ENCODE assay signal across 27 cellular contexts in genomic region chr2:68690851-68691250, GRCh38. TPM values are rescaled to one million over a fixed set of nuclear protein-coding genes. Genes with fewer than 3 reads are reported as not detected.
A peak's percentile ranks its signal among the peaks of the same experiment; 100 is the strongest.
DNase-seq lines count a peak whose midpoint lies in the region; ATAC-seq and TF ChIP-seq lines count a peak whose summit lies in the region.
"Had no signal": no experiment of that assay in that cellular context is flagged by ENCODE, and none has a peak within 500 bp of the region (broad histone marks: within the 10 kb centered on the region; RNA-seq: fewer than 3 reads in every experiment).

No MANE protein-coding gene starts in this region.

- no peaks in the 10 kb centered on the region for H3K9me3 Mint-ChIP-seq in activated CD4-positive, alpha-beta T cell treated with anti-CD3 and anti-CD28 coated beads, Interleukin-2, amount 10 ng/mL, durations not matched to agents 24 days and 14 days
- peaks cover 0 to 2% (median 0%) of the 10 kb centered on the region in 3 donors for H3K9me3 Mint-ChIP-seq in IgD-negative memory B cell
- no peaks in the 10 kb centered on the region for H3K9me3 Mint-ChIP-seq in activated T-helper 2 cell treated with anti-CD3 and anti-CD28 coated beads, Interferon-gamma antibody, Interleukin-2, Interleukin-4, amounts not matched to agents 10 μg/mL and 5 μg/mL and 100 μg/mL, durations not matched to agents 14 hours and 24 hours and 36 hours
- H3K9me3 Mint-ChIP-seq in activated T-cell treated with anti-CD3 and anti-CD28 coated beads, Interleukin-2, amount 50 U/mL, for 4 hours = no peaks in the 10 kb centered on the region
- H3K9me3 Mint-ChIP-seq: activated naive CD4-positive, alpha-beta T cell treated with anti-CD3 and anti-CD28 coated beads, Interleukin-2, amount 50 U/mL, for 24 hours; CD8-positive, alpha-beta T cell; naive thymus-derived CD8-positive, alpha-beta T cell had no signal

- peaks cover 8% of the 10 kb centered on the region for H3K27me3 Mint-ChIP-seq in activated CD4-positive, alpha-beta T cell treated with anti-CD3 and anti-CD28 coated beads, Interleukin-2, amount 10 ng/mL, durations not matched to agents 24 days and 14 days
- peaks cover 1% of the 10 kb centered on the region for H3K27me3 Mint-ChIP-seq in IgD-negative memory B cell
- H3K27me3 Mint-ChIP-seq in activated T-helper 2 cell treated with anti-CD3 and anti-CD28 coated beads, Interferon-gamma antibody, Interleukin-2, Interleukin-4, amounts not matched to agents 10 μg/mL and 5 μg/mL and 100 μg/mL, durations not matched to agents 14 hours and 24 hours and 36 hours (ENCODE audit: low read depth) = peaks cover 17% of the 10 kb centered on the region
- peaks cover 10% of the 10 kb centered on the region for H3K27me3 Mint-ChIP-seq in activated T-cell treated with anti-CD3 and anti-CD28 coated beads, Interleukin-2, amount 50 U/mL, for 4 hours (ENCODE audit: low read depth)

- H3K36me3 ChIP-seq in spleen = no peaks in the 10 kb centered on the region
- H3K36me3 ChIP-seq: lower lobe of right lung, upper lobe of right lung had no signal

- H3K9me3 ChIP-seq in spleen = no peaks in the 10 kb centered on the region
- H3K9me3 ChIP-seq: lower lobe of right lung, upper lobe of right lung had no signal

- peaks cover 3 to 48% (median 30%) of the 10 kb centered on the region in 6 donors for H3K4me1 ChIP-seq in spleen

- H3K27ac Mint-ChIP-seq in activated CD4-positive, alpha-beta T cell treated with anti-CD3 and anti-CD28 coated beads, Interleukin-2, amount 10 ng/mL, durations not matched to agents 24 days and 14 days = peak overlapping the region; percentile 8
- peak overlapping the region in 2 of 3 donors; percentile 29 to 86 for H3K27ac Mint-ChIP-seq in IgD-negative memory B cell
- H3K27ac Mint-ChIP-seq in activated T-helper 2 cell treated with anti-CD3 and anti-CD28 coated beads, Interferon-gamma antibody, Interleukin-2, Interleukin-4, amounts not matched to agents 10 μg/mL and 5 μg/mL and 100 μg/mL, durations not matched to agents 14 hours and 24 hours and 36 hours = peak overlapping the region; percentile 67
- H3K27ac Mint-ChIP-seq: CD8-positive, alpha-beta T cell had no signal

- WGBS in spleen, 5 donors = 78 to 95% (median 86%) methylated on average over 3 of the region's 3 CpGs

- H3K4me1 Mint-ChIP-seq in activated CD4-positive, alpha-beta T cell treated with anti-CD3 and anti-CD28 coated beads, Interleukin-2, amount 10 ng/mL, durations not matched to agents 24 days and 14 days = peaks cover 20% of the 10 kb centered on the region
- peaks cover 27 to 34% (median 29%) of the 10 kb centered on the region in 3 donors for H3K4me1 Mint-ChIP-seq in IgD-negative memory B cell
- H3K4me1 Mint-ChIP-seq in activated T-helper 2 cell treated with anti-CD3 and anti-CD28 coated beads, Interferon-gamma antibody, Interleukin-2, Interleukin-4, amounts not matched to agents 10 μg/mL and 5 μg/mL and 100 μg/mL, durations not matched to agents 14 hours and 24 hours and 36 hours (ENCODE audit: low read depth) = peaks cover 20% of the 10 kb centered on the region
- peaks cover 14% of the 10 kb centered on the region for H3K4me1 Mint-ChIP-seq in activated T-cell treated with anti-CD3 and anti-CD28 coated beads, Interleukin-2, amount 50 U/mL, for 4 hours (ENCODE audit: low read depth)

- TF ChIP-seq CTCF in spleen (IDR thresholded peaks at IDR 0.05 in 8 of 11, conservative IDR thresholded peaks at IDR 0.05 in 3 of 11) = no peak

- H3K27ac ChIP-seq in spleen = peak overlapping the region in 7 of 8 donors; percentile 29 to 84 (median 78)
- H3K27ac ChIP-seq: hepatocyte had no signal

- no peak overlapping the region for H3K4me3 Mint-ChIP-seq in activated CD4-positive, alpha-beta T cell treated with anti-CD3 and anti-CD28 coated beads, Interleukin-2, amount 10 ng/mL, durations not matched to agents 24 days and 14 days
- peak overlapping the region in 2 of 4 donors; percentile 44 to 85 for H3K4me3 Mint-ChIP-seq in IgD-negative memory B cell
- no peak overlapping the region for H3K4me3 Mint-ChIP-seq in activated T-helper 2 cell treated with anti-CD3 and anti-CD28 coated beads, Interferon-gamma antibody, Interleukin-2, Interleukin-4, amounts not matched to agents 10 μg/mL and 5 μg/mL and 100 μg/mL, durations not matched to agents 14 hours and 24 hours and 36 hours (ENCODE audit: low read depth)
- H3K4me3 Mint-ChIP-seq in activated T-cell treated with anti-CD3 and anti-CD28 coated beads, Interleukin-2, amount 50 U/mL, for 4 hours = no peak overlapping the region
- H3K4me3 Mint-ChIP-seq: activated CD4-positive, alpha-beta memory T cell treated with anti-CD3 and anti-CD28 coated beads, Interleukin-2, amount 10 ng/mL, durations not matched to agents 7 days and 5 days; activated naive CD4-positive, alpha-beta T cell treated with anti-CD3 and anti-CD28 coated beads, Interleukin-2, amount 50 U/mL, for 24 hours; CD8-positive, alpha-beta T cell; naive thymus-derived CD8-positive, alpha-beta T cell had no signal

- no peak overlapping the region for H3K4me3 ChIP-seq in spleen
- H3K4me3 ChIP-seq: hepatocyte, lower lobe of right lung, upper lobe of right lung had no signal

- no peaks in the 10 kb centered on the region for H3K36me3 Mint-ChIP-seq in activated CD4-positive, alpha-beta T cell treated with anti-CD3 and anti-CD28 coated beads, Interleukin-2, amount 10 ng/mL, durations not matched to agents 24 days and 14 days (ENCODE audit: low read depth)
- no peaks in the 10 kb centered on the region for H3K36me3 Mint-ChIP-seq in IgD-negative memory B cell
- no peaks in the 10 kb centered on the region for H3K36me3 Mint-ChIP-seq in activated T-helper 2 cell treated with anti-CD3 and anti-CD28 coated beads, Interferon-gamma antibody, Interleukin-2, Interleukin-4, amounts not matched to agents 10 μg/mL and 5 μg/mL and 100 μg/mL, durations not matched to agents 14 hours and 24 hours and 36 hours (ENCODE audit: low read depth)
- no peaks in the 10 kb centered on the region for H3K36me3 Mint-ChIP-seq in activated T-cell treated with anti-CD3 and anti-CD28 coated beads, Interleukin-2, amount 50 U/mL, for 4 hours (ENCODE audit: insufficient read depth)
- H3K36me3 Mint-ChIP-seq: activated naive CD4-positive, alpha-beta T cell treated with anti-CD3 and anti-CD28 coated beads, Interleukin-2, amount 50 U/mL, for 24 hours; CD8-positive, alpha-beta T cell had no signal

- no peak for ATAC-seq in Right ventricle myocardium inferior
- no peak for ATAC-seq in activated T-cell treated with anti-CD3 and anti-CD28 coated beads, Interleukin-2, amount 50 U/mL, for 4 hours
- ATAC-seq: CD8-positive, alpha-beta T cell had no signal

- no peaks in the 10 kb centered on the region for H3K27me3 ChIP-seq in spleen (replicated peaks in 1 of 7)
- H3K27me3 ChIP-seq: hepatocyte, upper lobe of right lung had no signal

- no peak for TF ChIP-seq POLR2A in spleen (IDR thresholded peaks at IDR 0.05)

- intact Hi-C loops in activated CD4-positive, alpha-beta T cell treated with anti-CD3 and anti-CD28 coated beads, Interleukin-2, amount 10 ng/mL, durations not matched to agents 24 days and 14 days (cut with micrococcal nuclease) = loop anchor here (1.0 kb wide), 1 partner anchor 38 kb away; no protein-coding TSS in a partner anchor
- intact Hi-C loops in activated T-helper 2 cell treated with anti-CD3 and anti-CD28 coated beads, Interferon-gamma antibody, Interleukin-2, Interleukin-4, amounts not matched to agents 10 μg/mL and 5 μg/mL and 100 μg/mL, durations not matched to agents 14 hours and 24 hours and 36 hours (cut with micrococcal nuclease) = loop anchor here (1.0 to 2.0 kb wide), 3 partner anchors 26 to 170 kb away; no protein-coding TSS in a partner anchor
- intact Hi-C loops in spleen (cut with DNase I; ENCODE audit: low total_unique reads) (no loop called here), Right ventricle myocardium inferior (cut with DNase I) (no loop called here)

- DNase-seq in activated CD4-positive, alpha-beta T cell treated with anti-CD3 and anti-CD28 coated beads, Interleukin-2, amount 10 ng/mL, durations not matched to agents 24 days and 14 days = no peak
- no peak for DNase-seq in activated CD4-positive, alpha-beta T cell treated with anti-CD3 and anti-CD28 coated beads for 48 hours
- no peak for DNase-seq in activated T-helper 2 cell treated with anti-CD3 and anti-CD28 coated beads, Interferon-gamma antibody, Interleukin-2, Interleukin-4, amounts not matched to agents 10 μg/mL and 5 μg/mL and 100 μg/mL, durations not matched to agents 14 hours and 24 hours and 36 hours (ENCODE audit: low spot score)
- DNase-seq in spleen (no peak), Right ventricle myocardium inferior (ENCODE audit: missing footprints) (no peak), DMS 273 (lab: John Stamatoyannopoulos, UW; ENCODE audit: unreplicated experiment) (no peak)
- DNase-seq in activated T-cell treated with anti-CD3 and anti-CD28 coated beads, Interleukin-2, amount 50 U/mL, for 4 hours = no peak
- DNase-seq: activated CD4-positive, alpha-beta memory T cell treated with anti-CD3 and anti-CD28 coated beads, Interleukin-2, amount 10 ng/mL, durations not matched to agents 7 days and 5 days; activated CD4-positive, CD25-positive, alpha-beta regulatory T cell treated with anti-CD3 and anti-CD28 coated beads, Interleukin-2, amount 50 U/mL, for 72 hours; CD8-positive, alpha-beta T cell; EL; H7; lower lobe of right lung; naive thymus-derived CD8-positive, alpha-beta T cell; NCI-H1436 treated with DMSO at 0.1 percent for 48 hours; NCI-H2107; NCI-H345; NCI-H69; RPMI8226; stimulated activated CD4-positive, alpha-beta T cell treated with anti-CD3 and anti-CD28 coated beads, Interleukin-4, amount 100 ng/mL, for 4 hours; upper lobe of right lung had no signal

RNA-seq across cellular contexts. Expression of gene ARHGAP25, which starts 43.8 kb away (rescaled TPM):
- 37.8 and 42.2 TPM in 2 replicates for total RNA-seq in activated CD4-positive, alpha-beta T cell treated with anti-CD3 and anti-CD28 coated beads, Interleukin-2, amount 10 ng/mL, durations not matched to agents 24 days and 14 days
- 217 TPM for polyA plus RNA-seq in IgD-negative memory B cell
- total RNA-seq in activated T-helper 2 cell treated with anti-CD3 and anti-CD28 coated beads, Interferon-gamma antibody, Interleukin-2, Interleukin-4, amounts not matched to agents 10 μg/mL and 5 μg/mL and 100 μg/mL, durations not matched to agents 14 hours and 24 hours and 36 hours = 39.9 and 41.3 TPM in 2 replicates
- 100 to 1,000 TPM; 119 to 173 (median 144) TPM for total RNA-seq in spleen
- polyA plus RNA-seq in spleen = 100 to 1,000 TPM in 2 of 3 donors, 10 to 100 TPM in 1; 72.0 to 111 (median 103) TPM
- 9.4 TPM for total RNA-seq in Right ventricle myocardium inferior
- 10 to 100 TPM; 48.6 to 55.7 (median 52.1) TPM for total RNA-seq in activated T-cell treated with anti-CD3 and anti-CD28 coated beads, Interleukin-2, amount 50 U/mL, for 4 hours
- total RNA-seq: A172 had no signal

RNA-seq across cellular contexts. Expression of gene PROKR1, which starts 47.5 kb away (rescaled TPM):
- not detected in 2 replicates for total RNA-seq in activated CD4-positive, alpha-beta T cell treated with anti-CD3 and anti-CD28 coated beads, Interleukin-2, amount 10 ng/mL, durations not matched to agents 24 days and 14 days
- polyA plus RNA-seq in IgD-negative memory B cell = not detected
- not detected in 2 replicates for total RNA-seq in activated T-helper 2 cell treated with anti-CD3 and anti-CD28 coated beads, Interferon-gamma antibody, Interleukin-2, Interleukin-4, amounts not matched to agents 10 μg/mL and 5 μg/mL and 100 μg/mL, durations not matched to agents 14 hours and 24 hours and 36 hours
- total RNA-seq in spleen = under 1 TPM in 1 of 7 donors, not detected in 6; 0.09 TPM
- polyA plus RNA-seq in spleen = under 1 TPM in 2 of 3 donors, not detected in 1; 0.02 to 0.03 TPM
- total RNA-seq in Right ventricle myocardium inferior = not detected
- total RNA-seq in activated T-cell treated with anti-CD3 and anti-CD28 coated beads, Interleukin-2, amount 50 U/mL, for 4 hours = under 1 TPM in 1 of 3 donors, not detected in 2; 0.08 TPM
- total RNA-seq: A172; activated CD4-positive, alpha-beta memory T cell treated with anti-CD3 and anti-CD28 coated beads, Interleukin-2, amount 10 ng/mL, durations not matched to agents 7 days and 5 days; CD8-positive, alpha-beta T cell; fibroblast of lung; hepatocyte; lower lobe of right lung; naive thymus-derived CD8-positive, alpha-beta T cell; T-helper 1 cell treated with Interleukin-12 subunit alpha and Interleukin-12 subunit beta and Interleukin-4 antibody, amounts not matched to agents 30 ng/mL and 1 ng/mL, for 36 hours; upper lobe of right lung had no signal
- polyA plus RNA-seq: fibroblast of lung; hepatocyte; naive thymus-derived CD8-positive, alpha-beta T cell had no signal

Comparison
In these comparisons a context has a peak if more than half of its experiments do, and no peak if none do; other contexts are left out.
1. H3K27ac Mint-ChIP-seq: peak in every context shown above with its lines; median percentile 67 in activated T-helper 2 cell treated with anti-CD3 and anti-CD28 coated beads, Interferon-gamma antibody, Interleukin-2, Interleukin-4, amounts not matched to agents 10 μg/mL and 5 μg/mL and 100 μg/mL, durations not matched to agents 14 hours and 24 hours and 36 hours; 58 in IgD-negative memory B cell; 8 in activated CD4-positive, alpha-beta T cell treated with anti-CD3 and anti-CD28 coated beads, Interleukin-2, amount 10 ng/mL, durations not matched to agents 24 days and 14 days.
2. intact Hi-C loops: an anchor here in activated CD4-positive, alpha-beta T cell treated with anti-CD3 and anti-CD28 coated beads, Interleukin-2, amount 10 ng/mL, durations not matched to agents 24 days and 14 days (1.0 kb wide) and activated T-helper 2 cell treated with anti-CD3 and anti-CD28 coated beads, Interferon-gamma antibody, Interleukin-2, Interleukin-4, amounts not matched to agents 10 μg/mL and 5 μg/mL and 100 μg/mL, durations not matched to agents 14 hours and 24 hours and 36 hours (1.0 to 2.0 kb wide); none called in spleen and Right ventricle myocardium inferior.